In the genomic region with DNA sequence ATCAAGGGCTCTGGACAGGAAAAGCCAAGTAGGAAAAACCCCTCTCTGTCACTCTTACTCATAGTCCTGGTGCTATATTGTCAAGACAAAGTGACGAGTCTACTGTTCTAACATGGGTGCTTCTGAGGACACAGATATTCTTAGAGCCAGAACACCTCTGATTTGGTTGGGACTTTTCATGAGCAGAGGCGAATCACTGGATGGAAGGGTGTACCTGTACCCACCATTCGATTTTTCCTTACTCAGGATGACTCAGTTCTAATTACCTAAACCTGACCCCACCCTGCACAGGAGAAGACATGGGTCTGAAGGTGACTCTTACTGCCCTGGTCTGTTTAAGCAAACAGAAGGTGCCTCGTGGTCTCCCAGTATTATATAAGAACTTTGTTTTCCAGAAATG, we compare ENCODE assay signal across 1 cellular context.
A peak's percentile ranks its signal among the peaks of the same experiment; 100 is the strongest.
TF ChIP-seq lines count a peak whose summit lies in the region.

No MANE protein-coding gene starts in this region.

TF ChIP-seq in HCT116, 20 proteins besides CTCF, POLR2A, EP300 and RAD21:
- TF ChIP-seq EZH2phosphoT487 (IDR thresholded peaks at IDR 0.05; ENCODE audit: borderline replicate concordance) (no peak), ZFX (IDR thresholded peaks at IDR 0.05) (no peak), SP1 (IDR thresholded peaks at IDR 0.05; ENCODE audit: low read depth) (no peak; the same call in none of the 2 replicates), EZH2 (IDR thresholded peaks at IDR 0.05) (no peak), CBX3 (IDR thresholded peaks at IDR 0.05; ENCODE audit: low read depth) (0 out of 2 replicates have a peak, but pooled peaks have one; percentile 26), FOSL1 (IDR thresholded peaks at IDR 0.05; ENCODE audit: low read depth) (peak; percentile 70), POLR2AphosphoS5 (IDR thresholded peaks at IDR 0.05; ENCODE audit: low read depth, low read length) (no peak), MAX (IDR thresholded peaks at IDR 0.05) (peak; percentile 28; the same call in 1 of the 2 replicates), ELF1 (IDR thresholded peaks at IDR 0.05; ENCODE audit: borderline replicate concordance, low read depth) (no peak), ZNF274 (IDR thresholded peaks at IDR 0.05; ENCODE audit: low read depth, low read length) (no peak), EGR1 (IDR thresholded peaks at IDR 0.05; ENCODE audit: low read depth) (no peak), YY1 (IDR thresholded peaks at IDR 0.05; ENCODE audit: extremely low read depth, insufficient replicate concordance, low read depth, low read length) (no peak), SRF (IDR thresholded peaks at IDR 0.05; ENCODE audit: low read depth) (no peak), CEBPB (IDR thresholded peaks at IDR 0.05; ENCODE audit: low read depth) (peak; percentile 27; the same call in 1 of the 2 replicates), SIN3A (IDR thresholded peaks at IDR 0.05; ENCODE audit: low read depth) (no peak), JUND (IDR thresholded peaks at IDR 0.05) (peak; percentile 67), TCF7L2 (IDR thresholded peaks at IDR 0.05; ENCODE audit: borderline replicate concordance, extremely low read depth, insufficient read depth, insufficient read length) (no peak)
- TF ChIP-seq, protein P1, sequence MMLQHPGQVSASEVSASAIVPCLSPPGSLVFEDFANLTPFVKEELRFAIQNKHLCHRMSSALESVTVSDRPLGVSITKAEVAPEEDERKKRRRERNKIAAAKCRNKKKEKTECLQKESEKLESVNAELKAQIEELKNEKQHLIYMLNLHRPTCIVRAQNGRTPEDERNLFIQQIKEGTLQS (IDR thresholded peaks at IDR 0.05): no peak
- TF ChIP-seq, protein P2, sequence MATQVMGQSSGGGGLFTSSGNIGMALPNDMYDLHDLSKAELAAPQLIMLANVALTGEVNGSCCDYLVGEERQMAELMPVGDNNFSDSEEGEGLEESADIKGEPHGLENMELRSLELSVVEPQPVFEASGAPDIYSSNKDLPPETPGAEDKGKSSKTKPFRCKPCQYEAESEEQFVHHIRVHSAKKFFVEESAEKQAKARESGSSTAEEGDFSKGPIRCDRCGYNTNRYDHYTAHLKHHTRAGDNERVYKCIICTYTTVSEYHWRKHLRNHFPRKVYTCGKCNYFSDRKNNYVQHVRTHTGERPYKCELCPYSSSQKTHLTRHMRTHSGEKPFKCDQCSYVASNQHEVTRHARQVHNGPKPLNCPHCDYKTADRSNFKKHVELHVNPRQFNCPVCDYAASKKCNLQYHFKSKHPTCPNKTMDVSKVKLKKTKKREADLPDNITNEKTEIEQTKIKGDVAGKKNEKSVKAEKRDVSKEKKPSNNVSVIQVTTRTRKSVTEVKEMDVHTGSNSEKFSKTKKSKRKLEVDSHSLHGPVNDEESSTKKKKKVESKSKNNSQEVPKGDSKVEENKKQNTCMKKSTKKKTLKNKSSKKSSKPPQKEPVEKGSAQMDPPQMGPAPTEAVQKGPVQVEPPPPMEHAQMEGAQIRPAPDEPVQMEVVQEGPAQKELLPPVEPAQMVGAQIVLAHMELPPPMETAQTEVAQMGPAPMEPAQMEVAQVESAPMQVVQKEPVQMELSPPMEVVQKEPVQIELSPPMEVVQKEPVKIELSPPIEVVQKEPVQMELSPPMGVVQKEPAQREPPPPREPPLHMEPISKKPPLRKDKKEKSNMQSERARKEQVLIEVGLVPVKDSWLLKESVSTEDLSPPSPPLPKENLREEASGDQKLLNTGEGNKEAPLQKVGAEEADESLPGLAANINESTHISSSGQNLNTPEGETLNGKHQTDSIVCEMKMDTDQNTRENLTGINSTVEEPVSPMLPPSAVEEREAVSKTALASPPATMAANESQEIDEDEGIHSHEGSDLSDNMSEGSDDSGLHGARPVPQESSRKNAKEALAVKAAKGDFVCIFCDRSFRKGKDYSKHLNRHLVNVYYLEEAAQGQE (IDR thresholded peaks at IDR 0.05; ENCODE audit: low read depth): no peak
- TF ChIP-seq, protein P3, sequence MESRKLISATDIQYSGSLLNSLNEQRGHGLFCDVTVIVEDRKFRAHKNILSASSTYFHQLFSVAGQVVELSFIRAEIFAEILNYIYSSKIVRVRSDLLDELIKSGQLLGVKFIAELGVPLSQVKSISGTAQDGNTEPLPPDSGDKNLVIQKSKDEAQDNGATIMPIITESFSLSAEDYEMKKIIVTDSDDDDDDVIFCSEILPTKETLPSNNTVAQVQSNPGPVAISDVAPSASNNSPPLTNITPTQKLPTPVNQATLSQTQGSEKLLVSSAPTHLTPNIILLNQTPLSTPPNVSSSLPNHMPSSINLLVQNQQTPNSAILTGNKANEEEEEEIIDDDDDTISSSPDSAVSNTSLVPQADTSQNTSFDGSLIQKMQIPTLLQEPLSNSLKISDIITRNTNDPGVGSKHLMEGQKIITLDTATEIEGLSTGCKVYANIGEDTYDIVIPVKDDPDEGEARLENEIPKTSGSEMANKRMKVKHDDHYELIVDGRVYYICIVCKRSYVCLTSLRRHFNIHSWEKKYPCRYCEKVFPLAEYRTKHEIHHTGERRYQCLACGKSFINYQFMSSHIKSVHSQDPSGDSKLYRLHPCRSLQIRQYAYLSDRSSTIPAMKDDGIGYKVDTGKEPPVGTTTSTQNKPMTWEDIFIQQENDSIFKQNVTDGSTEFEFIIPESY (IDR thresholded peaks at IDR 0.05; ENCODE audit: extremely low read depth, insufficient replicate concordance, low read length): no peak
TF ChIP-seq in HCT116: peak in this region for 5.
